15 cellular contexts compared by ENCODE assay signal in genomic region chr15:62758952-62759349, GRCh38.
DNase-seq lines count a peak whose midpoint lies in the region; ATAC-seq, FAIRE-seq and TF ChIP-seq lines count a peak whose summit lies in the region.
"Had no signal": no experiment of that assay in that cellular context is flagged by ENCODE, and none has a peak within 500 bp of the region (broad histone marks: within the 10 kb centered on the region; RNA-seq: fewer than 3 reads in every experiment).

No MANE protein-coding gene starts in this region.

- peaks cover 5 to 40% (median 13%) of the 10 kb centered on the region in 3 donors for H3K4me1 ChIP-seq in gastroesophageal sphincter
- H3K4me1 ChIP-seq in sigmoid colon, result peaks cover 0 to 25% (median 18%) of the 10 kb centered on the region in 4 donors

- H3K27ac Mint-ChIP-seq in Calu3 (ENCODE audit: unreplicated experiment), result no peak overlapping the region

- intact Hi-C loops in Right ventricle myocardium superior (cut with DNase I) (no loop called here), left cardiac atrium (cut with DNase I) (no loop called here), sigmoid colon (cut with DNase I) (no loop called here), Calu3 (cut with micrococcal nuclease; ENCODE audit: unreplicated experiment) (no loop called here)

- no peaks in the 10 kb centered on the region for H3K4me1 Mint-ChIP-seq in Calu3 (ENCODE audit: low read depth, unreplicated experiment)
- H3K4me1 Mint-ChIP-seq: CD8-positive, alpha-beta memory T cell had no signal

- TF ChIP-seq EP300 in gastroesophageal sphincter (IDR thresholded peaks at IDR 0.05), result no peak
- no peak for TF ChIP-seq EP300 in sigmoid colon (IDR thresholded peaks at IDR 0.05)

- H3K36me3 ChIP-seq in gastroesophageal sphincter (peaks cover 0 to 34% of the 10 kb centered on the region in 2 donors), sigmoid colon (peaks cover 0 to 13% (median 0%) of the 10 kb centered on the region in 4 donors)

- no peaks in the 10 kb centered on the region for H3K27me3 Mint-ChIP-seq in Calu3 (ENCODE audit: unreplicated experiment)
- H3K27me3 Mint-ChIP-seq: CD8-positive, alpha-beta memory T cell had no signal

- ATAC-seq in Right ventricle myocardium superior (ENCODE audit: poor library complexity) (peak; percentile 9), left cardiac atrium (no peak), gastroesophageal sphincter (no peak), HG02852 (IDR thresholded peaks at IDR 0.05; ENCODE audit: unreplicated experiment) (no peak)
- ATAC-seq: K562 had no signal

- no peak for TF ChIP-seq CTCF in gastroesophageal sphincter (IDR thresholded peaks at IDR 0.05)
- TF ChIP-seq CTCF in sigmoid colon (IDR thresholded peaks at IDR 0.05), result no peak
- no peak for TF ChIP-seq CTCF in Calu3 (IDR thresholded peaks at IDR 0.05; ENCODE audit: unreplicated experiment)
- TF ChIP-seq CTCF in D721Med (IDR thresholded peaks at IDR 0.05; ENCODE audit: insufficient read depth, missing control alignments), result no peak

- FAIRE-seq in D721Med (lab: Jason Lieb, UNC), result no peak
- FAIRE-seq: G401.6, K562 had no signal

- WGBS in gastroesophageal sphincter (ENCODE audit: low coverage in 1 of 2), 2 donors, result 59 to 72% methylated on average over 4 of the region's 4 CpGs
- 89 to 90% methylated on average over 4 of the region's 4 CpGs for WGBS in sigmoid colon, 2 donors

- H3K27ac ChIP-seq in gastroesophageal sphincter (peak overlapping the region; percentile 79 to 86 (median 83)), sigmoid colon (peak overlapping the region; percentile 60 to 73 (median 68))

- H3K4me3 Mint-ChIP-seq in Calu3 (ENCODE audit: low read depth, unreplicated experiment), result no peak overlapping the region
- H3K4me3 Mint-ChIP-seq: CD8-positive, alpha-beta memory T cell had no signal

- no peak overlapping the region for H3K4me3 ChIP-seq in gastroesophageal sphincter
- no peak overlapping the region for H3K4me3 ChIP-seq in sigmoid colon
- H3K4me3 ChIP-seq: K562 had no signal

- no peaks in the 10 kb centered on the region for H3K27me3 ChIP-seq in gastroesophageal sphincter
- no peaks in the 10 kb centered on the region for H3K27me3 ChIP-seq in sigmoid colon

- CTCF ChIA-PET in Calu3 (lab: Charles Lee), result interaction anchor here (1.3 kb wide), 1 partner anchor 17 kb away, joined by 3 read pairs; no protein-coding TSS in a partner anchor

- no TSS peak for BruUV-seq in Calu3 (replicated peaks; lab: Mats Ljungman, UMichigan)

- TF ChIP-seq POLR2A in gastroesophageal sphincter (IDR thresholded peaks at IDR 0.05) (no peak), sigmoid colon (IDR thresholded peaks at IDR 0.05) (no peak)

- DNase-seq in Right ventricle myocardium superior (no peak), left cardiac atrium (no peak), sigmoid colon (no peak), hepatic stellate cell (ENCODE audit: low spot score) (no peak), Calu3 (no peak), D721Med (ENCODE audit: insufficient read length, low spot score) (no peak)
- DNase-seq: activated CD4-positive, alpha-beta T cell treated with anti-CD3 and anti-CD28 coated beads for 1 hour; activated T-cell treated with anti-CD3 and anti-CD28 coated beads, Interleukin-2, amount 50 U/mL, for 1 hour; CD8-positive, alpha-beta memory T cell; NCI-H1417; NCI-H510A treated with DMSO at 0.1 percent for 48 hours had no signal

- no peaks in the 10 kb centered on the region for H3K9me3 ChIP-seq in gastroesophageal sphincter
- H3K9me3 ChIP-seq in sigmoid colon, result no peaks in the 10 kb centered on the region

- no peaks in the 10 kb centered on the region for H3K9me3 Mint-ChIP-seq in Calu3 (ENCODE audit: low read depth, unreplicated experiment)
- H3K9me3 Mint-ChIP-seq: CD8-positive, alpha-beta memory T cell had no signal

- H3K36me3 Mint-ChIP-seq in Calu3 (ENCODE audit: insufficient read depth, unreplicated experiment), result no peaks in the 10 kb centered on the region
- H3K36me3 Mint-ChIP-seq: CD8-positive, alpha-beta memory T cell had no signal
